28 cellular contexts compared by ENCODE assay signal in genomic region chr7:106374437-106374836, GRCh38.
"Had no signal": no experiment of that assay in that cellular context is flagged by ENCODE, and none has a peak within 500 bp of the region (broad histone marks: within the 10 kb centered on the region; RNA-seq: fewer than 3 reads in every experiment).

No MANE protein-coding gene starts in this region.

- H3K9me3 ChIP-seq: stomach, suprapubic skin, testis, thoracic aorta, thyroid gland, tibial nerve, transverse colon, upper lobe of left lung, upper lobe of right lung, uterus, vagina had no signal

- FAIRE-seq: urothelium cell line had no signal

- H3K4me3 Mint-ChIP-seq: stimulated activated effector memory CD8-positive, alpha-beta T cell treated with anti-CD3 and anti-CD28 coated beads, Interleukin-12 subunit alpha, Interleukin-12 subunit beta, amount 100 ng/mL, for 72 hours; stimulated activated memory B cell treated with anti-CD40 and anti-IgM and Interleukin-4, amounts not matched to agents 10 μg/mL and 1 μg/mL and 100 μg/mL, for 72 hours; stimulated activated naive B cell treated with anti-CD40 and anti-IgM and Interleukin-4, amounts not matched to agents 10 μg/mL and 1 μg/mL and 100 μg/mL, for 72 hours; stimulated activated naive CD8-positive, alpha-beta T cell treated with anti-CD3 and anti-CD28 coated beads, Interleukin-15, amount 100 ng/mL, for 72 hours; stimulated activated naive CD8-positive, alpha-beta T cell treated with anti-CD3 and anti-CD28 coated beads, Interleukin-15, Interleukin-2, amounts not matched to agents 100 ng/mL and 50 ng/mL, for 24 hours; type B pancreatic cell had no signal

- H3K4me3 ChIP-seq: stomach, suprapubic skin, testis, thoracic aorta, thyroid gland, tibial nerve, transverse colon, upper lobe of left lung, upper lobe of right lung, uterus, vagina had no signal

- H3K4me1 ChIP-seq: testis, thyroid gland, tibial nerve, upper lobe of left lung, upper lobe of right lung, uterus, vagina had no signal

- H3K27me3 ChIP-seq: stomach, suprapubic skin, testis, thyroid gland, tibial nerve, transverse colon, upper lobe of left lung, upper lobe of right lung, uterus, vagina had no signal

- H3K36me3 ChIP-seq: stomach, suprapubic skin, thoracic aorta, thyroid gland, tibial nerve, transverse colon, upper lobe of left lung, upper lobe of right lung, uterus, vagina had no signal

- H3K9me3 Mint-ChIP-seq: stimulated activated effector memory CD8-positive, alpha-beta T cell treated with anti-CD3 and anti-CD28 coated beads, Interleukin-12 subunit alpha, Interleukin-12 subunit beta, amount 100 ng/mL, for 72 hours; stimulated activated memory B cell treated with anti-CD40 and anti-IgM and Interleukin-4, amounts not matched to agents 10 μg/mL and 1 μg/mL and 100 μg/mL, for 72 hours; stimulated activated naive B cell treated with anti-CD40 and anti-IgM and Interleukin-4, amounts not matched to agents 10 μg/mL and 1 μg/mL and 100 μg/mL, for 72 hours; stimulated activated naive CD8-positive, alpha-beta T cell treated with anti-CD3 and anti-CD28 coated beads, Interleukin-15, amount 100 ng/mL, for 72 hours; stimulated activated naive CD8-positive, alpha-beta T cell treated with anti-CD3 and anti-CD28 coated beads, Interleukin-15, Interleukin-2, amounts not matched to agents 100 ng/mL and 50 ng/mL, for 24 hours; type B pancreatic cell had no signal

- DNase-seq: stimulated activated CD4-positive, alpha-beta T cell treated with anti-CD3 and anti-CD28 coated beads, Interleukin-2, amount 100 ng/mL, for 48 hours; stimulated activated CD4-positive, alpha-beta T cell treated with anti-CD3 and anti-CD28 coated beads, Interleukin-4, amount 100 ng/mL, for 1 hour; stimulated activated CD4-positive, alpha-beta T cell treated with anti-CD3 and anti-CD28 coated beads, Interleukin-4, amount 100 ng/mL, for 24 hours; stimulated activated CD4-positive, alpha-beta T cell treated with anti-CD3 and anti-CD28 coated beads, Interleukin-4, amount 100 ng/mL, for 4 hours; stimulated activated CD8-positive, alpha-beta memory T cell treated with anti-CD3 and anti-CD28 coated beads, Interleukin-4, amount 100 ng/mL, for 48 hours; stimulated activated naive B cell treated with anti-CD40 and anti-IgM and Interleukin-4, amounts not matched to agents 10 μg/mL and 1 μg/mL and 100 μg/mL, for 72 hours; stimulated activated naive CD4-positive, alpha-beta T cell; stimulated activated naive CD4-positive, alpha-beta T cell treated with Interleukin-2 at 50 U/mL for 16 hours; stimulated activated naive CD8-positive, alpha-beta T cell treated with anti-CD3 and anti-CD28 coated beads, Interleukin-15, amount 100 ng/mL, for 72 hours; stimulated activated naive CD8-positive, alpha-beta T cell treated with anti-CD3 and anti-CD28 coated beads, Interleukin-15, Interleukin-2, amounts not matched to agents 100 U/mL and 50 U/mL, for 24 hours; stomach; substantia nigra; testis; thyroid gland; transverse colon; trophoblast cell; upper lobe of left lung; upper lobe of right lung; uterus had no signal

- ATAC-seq: stimulated activated effector memory CD8-positive, alpha-beta T cell treated with anti-CD3 and anti-CD28 coated beads, Interleukin-12 subunit alpha, Interleukin-12 subunit beta, amount 100 ng/mL, for 72 hours; stimulated activated memory B cell treated with anti-CD40 and anti-IgM and Interleukin-4, amounts not matched to agents 10 μg/mL and 1 μg/mL and 100 μg/mL, for 72 hours; stimulated activated naive B cell treated with anti-CD40 and anti-IgM and Interleukin-4, amounts not matched to agents 10 μg/mL and 1 μg/mL and 100 μg/mL, for 72 hours; stimulated activated naive CD8-positive, alpha-beta T cell treated with anti-CD3 and anti-CD28 coated beads, Interleukin-15, amount 100 ng/mL, for 72 hours; stimulated activated naive CD8-positive, alpha-beta T cell treated with anti-CD3 and anti-CD28 coated beads, Interleukin-15, Interleukin-2, amounts not matched to agents 100 U/mL and 50 U/mL, for 24 hours; upper lobe of right lung had no signal

- H3K27me3 Mint-ChIP-seq: stimulated activated memory B cell treated with anti-CD40 and anti-IgM and Interleukin-4, amounts not matched to agents 10 μg/mL and 1 μg/mL and 100 μg/mL, for 72 hours; stimulated activated naive CD8-positive, alpha-beta T cell treated with anti-CD3 and anti-CD28 coated beads, Interleukin-15, Interleukin-2, amounts not matched to agents 100 ng/mL and 50 ng/mL, for 24 hours; type B pancreatic cell had no signal

- H3K36me3 Mint-ChIP-seq: stimulated activated effector memory CD8-positive, alpha-beta T cell treated with anti-CD3 and anti-CD28 coated beads, Interleukin-12 subunit alpha, Interleukin-12 subunit beta, amount 100 ng/mL, for 72 hours; stimulated activated memory B cell treated with anti-CD40 and anti-IgM and Interleukin-4, amounts not matched to agents 10 μg/mL and 1 μg/mL and 100 μg/mL, for 72 hours; stimulated activated naive B cell treated with anti-CD40 and anti-IgM and Interleukin-4, amounts not matched to agents 10 μg/mL and 1 μg/mL and 100 μg/mL, for 72 hours; type B pancreatic cell had no signal

- H3K27ac ChIP-seq: stomach, suprapubic skin, testis, thoracic aorta, thyroid gland, tibial nerve, transverse colon, upper lobe of left lung, upper lobe of right lung, uterus, vagina had no signal

- H3K27ac Mint-ChIP-seq: stimulated activated effector memory CD8-positive, alpha-beta T cell treated with anti-CD3 and anti-CD28 coated beads, Interleukin-12 subunit alpha, Interleukin-12 subunit beta, amount 100 ng/mL, for 72 hours; stimulated activated memory B cell treated with anti-CD40 and anti-IgM and Interleukin-4, amounts not matched to agents 10 μg/mL and 1 μg/mL and 100 μg/mL, for 72 hours; stimulated activated naive B cell treated with anti-CD40 and anti-IgM and Interleukin-4, amounts not matched to agents 10 μg/mL and 1 μg/mL and 100 μg/mL, for 72 hours; stimulated activated naive CD8-positive, alpha-beta T cell treated with anti-CD3 and anti-CD28 coated beads, Interleukin-15, amount 100 ng/mL, for 72 hours; stimulated activated naive CD8-positive, alpha-beta T cell treated with anti-CD3 and anti-CD28 coated beads, Interleukin-15, Interleukin-2, amounts not matched to agents 100 ng/mL and 50 ng/mL, for 24 hours; type B pancreatic cell had no signal
